In the genomic region with DNA sequence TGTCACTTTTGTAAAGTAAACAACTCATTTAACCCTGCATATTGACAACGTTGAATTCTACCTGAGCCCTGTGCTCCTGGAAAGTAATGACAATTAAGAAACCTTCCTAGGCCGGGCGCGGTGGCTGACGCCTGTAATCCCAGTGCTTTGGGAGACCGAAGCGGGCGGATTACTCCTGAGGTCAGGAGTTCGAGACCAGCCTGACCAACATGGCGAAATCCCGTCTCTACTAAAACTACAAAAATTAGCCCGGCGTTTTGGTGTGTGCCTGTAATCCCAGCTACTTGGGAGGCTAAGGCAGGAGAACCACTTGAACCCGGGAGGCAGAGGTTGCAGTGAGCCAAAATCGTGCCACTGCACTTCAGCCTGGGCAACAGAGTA, we compare ENCODE assay signal across 8 cellular contexts. TPM values are rescaled to one million over a fixed set of nuclear protein-coding genes. Genes with fewer than 3 reads are reported as not detected.
DNase-seq lines count a peak whose midpoint lies in the region; ATAC-seq, FAIRE-seq and TF ChIP-seq lines count a peak whose summit lies in the region.
"Not testable (repeated sequence)": the region's sequence is repeated elsewhere in the genome, so short reads cannot be mapped to it uniquely, and the experiment has no call there.

No MANE protein-coding gene starts in this region.

- not testable (repeated sequence) for ATAC-seq in CD4-positive, alpha-beta T cell (ENCODE audit: poor library complexity); naive B cell (ENCODE audit: low read depth in 2 of 2); stimulated activated effector memory CD8-positive, alpha-beta T cell treated with anti-CD3 and anti-CD28 coated beads, Interleukin-12 subunit alpha, Interleukin-12 subunit beta, amount 100 ng/mL, for 72 hours

- CTCF ChIA-PET in CD4-positive, alpha-beta T cell (lab: Charles Lee): not testable (repeated sequence)
- CTCF ChIA-PET in endothelial cell of umbilical vein (lab: Charles Lee): interaction anchor here (1.4 kb wide), 1 partner anchor 38 kb away, joined by 5 read pairs; no protein-coding TSS in a partner anchor

- intact Hi-C loops in CD4-positive, alpha-beta T cell (cut with DNase I, micrococcal nuclease); activated T-helper 1 cell treated with anti-CD3 and anti-CD28 coated beads, Interleukin-12 subunit alpha, Interleukin-12 subunit beta, Interleukin-2, Interleukin-4 antibody, amounts not matched to agents 30 ng/mL and 10 ng/mL and 1 ng/mL, durations not matched to agents 14 hours and 24 hours and 36 hours (cut with micrococcal nuclease); endothelial cell of umbilical vein (cut with micrococcal nuclease): not testable (repeated sequence)

- H2AFZ ChIP-seq in OCI-LY1 (ENCODE audit: low read length); endothelial cell of umbilical vein (ENCODE audit: low read depth, low read length): not testable (repeated sequence)

- not testable (repeated sequence) for H3K4me1 ChIP-seq in HUES6 (ENCODE audit: control insufficient read depth, insufficient read depth, low read length); endothelial cell of umbilical vein (ENCODE audit: control insufficient read depth, extremely low read depth, insufficient read depth, low read length)
- peaks cover 23% of the 10 kb centered on the region for H3K4me1 ChIP-seq in OCI-LY1 (ENCODE audit: insufficient read depth, low read length, severe bottlenecking)

- H3K9ac ChIP-seq in HUES6 (ENCODE audit: low read length); OCI-LY1 (ENCODE audit: low read length); endothelial cell of umbilical vein (replicated peaks; ENCODE audit: extremely low read depth, insufficient read depth, low read length): not testable (repeated sequence)

- POLR2A ChIA-PET in CD4-positive, alpha-beta T cell (lab: Charles Lee): interaction anchor here (1.4 kb wide), 1 partner anchor 20 kb away, joined by 3 read pairs; no protein-coding TSS in a partner anchor
- POLR2A ChIA-PET in endothelial cell of umbilical vein (lab: Charles Lee): interaction anchor here (0.7 kb wide), 1 partner anchor 39 kb away, joined by 4 read pairs; no protein-coding TSS in a partner anchor

- dilution Hi-C loops in endothelial cell of umbilical vein (cut with MboI; ENCODE audit: extremely low pct_ligation_motif_present, low sequenced_read_pairs): not testable (repeated sequence)

- H3K9me2 ChIP-seq in OCI-LY1 (ENCODE audit: low read depth, low read length): not testable (repeated sequence)

- H3K4me2 ChIP-seq in OCI-LY1 (ENCODE audit: low read length) (peak overlapping the region; percentile 82; the same call in 1 of the 2 replicates), endothelial cell of umbilical vein (ENCODE audit: insufficient read depth, low read length) (peak overlapping the region; percentile 43)

- not testable (repeated sequence) for BruUV-seq in endothelial cell of umbilical vein (replicated peaks; lab: Mats Ljungman, UMichigan)

- H3K4me1 Mint-ChIP-seq in CD4-positive, alpha-beta T cell (ENCODE audit: low read depth): peaks cover 28% of the 10 kb centered on the region
- H3K4me1 Mint-ChIP-seq in activated T-helper 1 cell treated with anti-CD3 and anti-CD28 coated beads, Interleukin-12 subunit alpha, Interleukin-12 subunit beta, Interleukin-2, Interleukin-4 antibody, amounts not matched to agents 30 ng/mL and 10 ng/mL and 1 ng/mL, durations not matched to agents 14 hours and 24 hours and 36 hours (ENCODE audit: low read depth): peaks cover 26% of the 10 kb centered on the region
- peaks cover 24 to 42% (median 32%) of the 10 kb centered on the region in 3 donors for H3K4me1 Mint-ChIP-seq in naive B cell
- peaks cover 32% of the 10 kb centered on the region for H3K4me1 Mint-ChIP-seq in stimulated activated effector memory CD8-positive, alpha-beta T cell treated with anti-CD3 and anti-CD28 coated beads, Interleukin-12 subunit alpha, Interleukin-12 subunit beta, amount 100 ng/mL, for 72 hours

- not testable (repeated sequence) for DNase-seq in CD4-positive, alpha-beta T cell; activated T-helper 1 cell treated with anti-CD3 and anti-CD28 coated beads, Interleukin-12 subunit alpha, Interleukin-12 subunit beta, Interleukin-2, Interleukin-4 antibody, amounts not matched to agents 30 ng/mL and 10 ng/mL and 1 ng/mL, durations not matched to agents 14 hours and 24 hours and 36 hours (ENCODE audit: low spot score); endothelial cell of umbilical vein (ENCODE audit: low read depth, low spot score); naive B cell; stimulated activated effector memory CD8-positive, alpha-beta T cell treated with anti-CD3 and anti-CD28 coated beads, Interleukin-12 subunit alpha, Interleukin-12 subunit beta, amount 100 ng/mL, for 72 hours (ENCODE audit: low spot score in 2 of 2)

- H3K27ac Mint-ChIP-seq in CD4-positive, alpha-beta T cell; activated T-helper 1 cell treated with anti-CD3 and anti-CD28 coated beads, Interleukin-12 subunit alpha, Interleukin-12 subunit beta, Interleukin-2, Interleukin-4 antibody, amounts not matched to agents 30 ng/mL and 10 ng/mL and 1 ng/mL, durations not matched to agents 14 hours and 24 hours and 36 hours; stimulated activated effector memory CD8-positive, alpha-beta T cell treated with anti-CD3 and anti-CD28 coated beads, Interleukin-12 subunit alpha, Interleukin-12 subunit beta, amount 100 ng/mL, for 72 hours: not testable (repeated sequence)
- H3K27ac Mint-ChIP-seq in naive B cell: peak overlapping the region in 2 of 6 donors; percentile 38 to 97

- not testable (repeated sequence) for FAIRE-seq in endothelial cell of umbilical vein (lab: Jason Lieb, UNC)

- not testable (repeated sequence) for H3K27me3 Mint-ChIP-seq in CD4-positive, alpha-beta T cell
- peaks cover 12% of the 10 kb centered on the region for H3K27me3 Mint-ChIP-seq in activated T-helper 1 cell treated with anti-CD3 and anti-CD28 coated beads, Interleukin-12 subunit alpha, Interleukin-12 subunit beta, Interleukin-2, Interleukin-4 antibody, amounts not matched to agents 30 ng/mL and 10 ng/mL and 1 ng/mL, durations not matched to agents 14 hours and 24 hours and 36 hours (ENCODE audit: insufficient read depth)
- peaks cover 0 to 11% (median 2%) of the 10 kb centered on the region in 3 donors for H3K27me3 Mint-ChIP-seq in naive B cell

- H3K36me3 Mint-ChIP-seq in CD4-positive, alpha-beta T cell (ENCODE audit: low read depth); activated T-helper 1 cell treated with anti-CD3 and anti-CD28 coated beads, Interleukin-12 subunit alpha, Interleukin-12 subunit beta, Interleukin-2, Interleukin-4 antibody, amounts not matched to agents 30 ng/mL and 10 ng/mL and 1 ng/mL, durations not matched to agents 14 hours and 24 hours and 36 hours (ENCODE audit: low read depth); naive B cell: not testable (repeated sequence)
- H3K36me3 Mint-ChIP-seq in stimulated activated effector memory CD8-positive, alpha-beta T cell treated with anti-CD3 and anti-CD28 coated beads, Interleukin-12 subunit alpha, Interleukin-12 subunit beta, amount 100 ng/mL, for 72 hours: peaks cover 29% of the 10 kb centered on the region

- H3K27ac ChIP-seq in CD4-positive, alpha-beta T cell (ENCODE audit: low read depth, low read length); HUES6 (ENCODE audit: low read depth, low read length); OCI-LY1 (ENCODE audit: low read depth, low read length, poor library complexity, severe bottlenecking); endothelial cell of umbilical vein (ENCODE audit: insufficient read depth, low read depth, low read length): not testable (repeated sequence)
- peak overlapping the region; percentile 92 for H3K27ac ChIP-seq in VCaP

- H3K79me2 ChIP-seq in OCI-LY1 (ENCODE audit: insufficient read depth, low read length) (peaks cover 15% of the 10 kb centered on the region), endothelial cell of umbilical vein (ENCODE audit: control insufficient read depth, insufficient read depth, low read length) (peaks cover 36% of the 10 kb centered on the region)

- H3K4me3 ChIP-seq in HUES6 (ENCODE audit: low read depth, low read length) (peak overlapping the region; percentile 80), OCI-LY1 (ENCODE audit: low read depth, low read length, poor library complexity, severe bottlenecking) (peak overlapping the region; percentile 68)
- H3K4me3 ChIP-seq in endothelial cell of umbilical vein (replicated peaks in 1 of 3; ENCODE audit: insufficient read depth in 1 of 3, low read depth in 1 of 3, low read length in 3 of 3): not testable (repeated sequence)

- peak overlapping the region; percentile 100 for H3K4me3 Mint-ChIP-seq in CD4-positive, alpha-beta T cell
- peak overlapping the region; percentile 95 for H3K4me3 Mint-ChIP-seq in activated T-helper 1 cell treated with anti-CD3 and anti-CD28 coated beads, Interleukin-12 subunit alpha, Interleukin-12 subunit beta, Interleukin-2, Interleukin-4 antibody, amounts not matched to agents 30 ng/mL and 10 ng/mL and 1 ng/mL, durations not matched to agents 14 hours and 24 hours and 36 hours
- H3K4me3 Mint-ChIP-seq in naive B cell: peak overlapping the region in 7 of 8 donors; percentile 23 to 98 (median 97)
- H3K4me3 Mint-ChIP-seq in stimulated activated effector memory CD8-positive, alpha-beta T cell treated with anti-CD3 and anti-CD28 coated beads, Interleukin-12 subunit alpha, Interleukin-12 subunit beta, amount 100 ng/mL, for 72 hours: peak overlapping the region; percentile 94

- H3K9me1 ChIP-seq in endothelial cell of umbilical vein (replicated peaks; ENCODE audit: control insufficient read depth, extremely low read depth, insufficient read depth, low read length): not testable (repeated sequence)

- not testable (repeated sequence) for H3F3A ChIP-seq in OCI-LY1 (ENCODE audit: insufficient read depth, low read length)

- H3K36me3 ChIP-seq in HUES6 (ENCODE audit: control insufficient read depth, insufficient read depth, low read length); OCI-LY1 (ENCODE audit: insufficient read depth, low read length); endothelial cell of umbilical vein (ENCODE audit: control insufficient read depth in 2 of 2, extremely low read depth in 1 of 2, insufficient read depth in 2 of 2, low read length in 2 of 2): not testable (repeated sequence)

- not testable (repeated sequence) for H3K9me3 Mint-ChIP-seq in CD4-positive, alpha-beta T cell; activated T-helper 1 cell treated with anti-CD3 and anti-CD28 coated beads, Interleukin-12 subunit alpha, Interleukin-12 subunit beta, Interleukin-2, Interleukin-4 antibody, amounts not matched to agents 30 ng/mL and 10 ng/mL and 1 ng/mL, durations not matched to agents 14 hours and 24 hours and 36 hours; naive B cell; stimulated activated effector memory CD8-positive, alpha-beta T cell treated with anti-CD3 and anti-CD28 coated beads, Interleukin-12 subunit alpha, Interleukin-12 subunit beta, amount 100 ng/mL, for 72 hours

- not testable (repeated sequence) for H3K27me3 ChIP-seq in CD4-positive, alpha-beta T cell (ENCODE audit: control insufficient read depth, insufficient read depth, low read length); OCI-LY1 (ENCODE audit: insufficient read depth, low read length); endothelial cell of umbilical vein (ENCODE audit: control insufficient read depth in 2 of 2, insufficient read depth in 2 of 2, low read length in 2 of 2)
- H3K27me3 ChIP-seq in HUES6 (ENCODE audit: control insufficient read depth, insufficient read depth, low read length): peaks cover 13% of the 10 kb centered on the region

- not testable (repeated sequence) for TF ChIP-seq CTCF in CD4-positive, alpha-beta T cell (IDR thresholded peaks at IDR 0.05); OCI-LY1 (IDR thresholded peaks at IDR 0.05; ENCODE audit: low read length); VCaP (conservative IDR thresholded peaks at IDR 0.05); endothelial cell of umbilical vein (IDR thresholded peaks at IDR 0.05; ENCODE audit: extremely low read depth in 1 of 2, insufficient read depth in 1 of 2, low read depth in 1 of 2, low read length in 2 of 2)

- TF ChIP-seq POLR2A in endothelial cell of umbilical vein (IDR thresholded peaks at IDR 0.05; ENCODE audit: low read depth, low read length): not testable (repeated sequence)

- not testable (repeated sequence) for H4K20me1 ChIP-seq in OCI-LY1 (ENCODE audit: insufficient read depth, low read length); endothelial cell of umbilical vein (replicated peaks; ENCODE audit: control insufficient read depth, extremely low read depth, insufficient read depth, low read length)

- not testable (repeated sequence) for H3K9me3 ChIP-seq in CD4-positive, alpha-beta T cell (ENCODE audit: control insufficient read depth, low read length); HUES6 (ENCODE audit: control insufficient read depth, insufficient read depth, low read depth, low read length); OCI-LY1 (ENCODE audit: low read length); endothelial cell of umbilical vein (replicated peaks; ENCODE audit: control insufficient read depth, insufficient read depth, low read length)

RNA-seq across cellular contexts. Expression of a gene that starts 1.6 kb away (rescaled TPM):
- total RNA-seq in CD4-positive, alpha-beta T cell: 1 to 10 TPM; 2.8 to 3.0 TPM
- total RNA-seq in activated T-helper 1 cell treated with anti-CD3 and anti-CD28 coated beads, Interleukin-12 subunit alpha, Interleukin-12 subunit beta, Interleukin-2, Interleukin-4 antibody, amounts not matched to agents 30 ng/mL and 10 ng/mL and 1 ng/mL, durations not matched to agents 14 hours and 24 hours and 36 hours: 36.5 and 38.0 TPM in 2 replicates
- total RNA-seq in endothelial cell of umbilical vein: 57.8 and 59.7 TPM in 2 replicates
- polyA plus RNA-seq in endothelial cell of umbilical vein (37.2 and 41.0 TPM in 2 replicates), naive B cell (ENCODE audit: low read depth in 6 of 6) (10 to 100 TPM; 20.6 to 37.1 (median 23.3) TPM)
- polyA plus RNA-seq in endothelial cell of umbilical vein (2011; cell fraction: cytosol; rRNA removed): 38.9 and 41.6 TPM in 2 replicates
- polyA plus RNA-seq in endothelial cell of umbilical vein (2011; cell fraction: nucleus; rRNA removed): 25.2 and 31.2 TPM in 2 replicates
- 63.7 and 67.1 TPM in 2 replicates for polyA plus RNA-seq in endothelial cell of umbilical vein (2012)
- polyA minus RNA-seq in endothelial cell of umbilical vein: 87.2 and 87.7 TPM in 2 replicates
- polyA minus RNA-seq in endothelial cell of umbilical vein (2011; cell fraction: cytosol; rRNA and poly(A)+ RNA removed): 19.5 TPM
- 10.1 and 18.1 TPM in 2 replicates for polyA minus RNA-seq in endothelial cell of umbilical vein (2011; cell fraction: nucleus; rRNA and poly(A)+ RNA removed)
